8 cellular contexts compared by ENCODE assay signal in the genomic region with DNA sequence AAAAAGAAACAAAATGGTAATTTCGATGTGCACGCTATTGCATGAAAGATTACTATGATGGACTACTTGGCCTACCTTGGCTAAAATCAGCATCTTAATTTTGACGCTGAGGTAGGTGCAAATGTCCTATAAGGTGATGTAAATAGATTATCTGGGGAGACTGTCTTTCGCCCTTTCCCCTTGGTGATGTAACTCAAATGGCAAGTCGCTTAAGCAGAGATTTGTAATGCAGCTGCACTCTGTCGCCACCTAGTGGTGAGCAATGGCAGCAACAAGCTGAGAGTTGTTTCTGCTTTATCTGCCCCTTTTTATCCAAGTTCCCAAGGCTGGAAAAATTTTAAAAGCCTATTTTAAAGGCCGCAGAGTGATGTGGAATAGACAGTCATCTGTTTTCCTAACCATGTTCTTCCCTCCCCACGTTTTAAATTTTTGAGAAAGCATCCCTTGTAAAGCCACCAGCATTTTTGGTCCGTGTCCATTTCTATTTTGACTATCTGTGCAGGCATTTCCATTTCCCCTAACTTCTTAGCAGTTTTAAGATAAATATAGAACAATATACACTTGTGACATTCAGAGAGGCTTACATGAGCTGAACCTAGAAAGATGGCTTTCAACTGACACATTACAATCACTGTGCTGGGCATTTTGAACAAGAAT.
A peak's percentile ranks its signal among the peaks of the same experiment; 100 is the strongest.
DNase-seq lines count a peak whose midpoint lies in the region; ATAC-seq and TF ChIP-seq lines count a peak whose summit lies in the region.

No MANE protein-coding gene starts in this region.

- H3K27me3 ChIP-seq in ascending aorta, result no peaks in the 10 kb centered on the region
- no peaks in the 10 kb centered on the region for H3K27me3 ChIP-seq in right cardiac atrium (ENCODE audit: control insufficient read depth, insufficient read depth)

- H3K4me1 ChIP-seq in ascending aorta, result peaks cover 0 to 17% of the 10 kb centered on the region in 2 donors
- no peaks in the 10 kb centered on the region for H3K4me1 ChIP-seq in right cardiac atrium (ENCODE audit: control insufficient read depth, insufficient read depth, low read length)

- H3K9me3 ChIP-seq in ascending aorta (no peaks in the 10 kb centered on the region), right cardiac atrium (ENCODE audit: control insufficient read depth, low read length) (no peaks in the 10 kb centered on the region)

- no peak overlapping the region for H3K4me3 ChIP-seq in ascending aorta
- no peak overlapping the region for H3K4me3 ChIP-seq in right cardiac atrium (ENCODE audit: low read length)

- TF ChIP-seq CTCF in ascending aorta (IDR thresholded peaks at IDR 0.05), result peak; percentile 93 to 99 (median 95)

- intact Hi-C loops in ascending aorta (cut with DNase I), result loop anchor here (1.0 to 10.0 kb wide), 4 partner anchors 63 to 203 kb away; a partner anchor contains a TSS
- intact Hi-C loops in right cardiac atrium (cut with DNase I), result loop anchor here in 3 of 4 donors (5.0 to 10.0 kb wide), 4 partner anchors 60 to 125 kb away; a partner anchor contains a TSS
- intact Hi-C loops in sciatic nerve (cut with DNase I), result no loop called here

- H3K27ac ChIP-seq in ascending aorta, result peak overlapping the region; percentile 66 to 72
- no peak overlapping the region for H3K27ac ChIP-seq in right cardiac atrium (ENCODE audit: low read length)

- WGBS in right cardiac atrium, result 27% methylated on average over 9 of the region's 9 CpGs

- no peaks in the 10 kb centered on the region for H3K36me3 ChIP-seq in ascending aorta

- peak; percentile 89 for ATAC-seq in GM21825 (IDR thresholded peaks at IDR 0.05; ENCODE audit: unreplicated experiment)
- peak; percentile 55 to 58 for ATAC-seq in right cardiac atrium
- ATAC-seq in sciatic nerve, result peak; percentile 77
- no peak for ATAC-seq in HG03045 (IDR thresholded peaks at IDR 0.05; ENCODE audit: unreplicated experiment)

- DNase-seq in DMS53 treated with DMSO at 0.1 percent for 48 hours (lab: John Stamatoyannopoulos, UW; ENCODE audit: unreplicated experiment), result peak; percentile 66
- peak; percentile 60 for DNase-seq in MV-4-11 (lab: John Stamatoyannopoulos, UW)
- DNase-seq in T-helper 2 cell, result peak; percentile 16 to 61 (median 50)
- DNase-seq in ascending aorta (ENCODE audit: low spot score in 2 of 2), result peak; percentile 28 to 88
- DNase-seq in right cardiac atrium, result peak; percentile 75 to 89 (median 87)
- DNase-seq in sciatic nerve (ENCODE audit: low spot score), result peak; percentile 87
